In the genomic region with DNA sequence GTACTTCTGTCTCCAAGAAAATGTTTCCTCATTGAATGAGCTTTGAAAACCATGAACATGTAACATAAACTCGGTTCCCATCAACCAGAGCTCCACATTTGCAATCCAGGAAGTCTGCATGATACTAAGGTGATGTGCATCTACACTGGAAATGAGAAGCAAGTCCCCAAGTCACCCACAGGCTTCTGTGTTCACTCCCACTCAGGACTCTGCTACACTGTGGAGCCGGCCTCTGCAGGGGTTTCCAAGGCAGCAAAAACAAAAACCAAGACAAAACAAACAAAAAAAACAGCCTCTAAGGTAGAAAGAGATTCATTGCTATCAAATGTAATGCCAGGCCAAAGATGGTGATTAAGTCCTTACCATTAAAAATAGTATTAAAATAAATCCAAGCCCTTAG, we compare ENCODE assay signal across 21 cellular contexts.
A peak's percentile ranks its signal among the peaks of the same experiment; 100 is the strongest.
DNase-seq lines count a peak whose midpoint lies in the region; ATAC-seq and TF ChIP-seq lines count a peak whose summit lies in the region.
"Had no signal": no experiment of that assay in that cellular context is flagged by ENCODE, and none has a peak within 500 bp of the region (broad histone marks: within the 10 kb centered on the region; RNA-seq: fewer than 3 reads in every experiment).

No MANE protein-coding gene starts in this region.

- TF ChIP-seq POLR2A in body of pancreas (IDR thresholded peaks at IDR 0.05) = no peak

- no peaks in the 10 kb centered on the region for H3K9me3 ChIP-seq in CD4-positive, alpha-beta T cell (ENCODE audit: control insufficient read depth, low read length)
- H3K9me3 ChIP-seq in body of pancreas = no peaks in the 10 kb centered on the region
- H3K9me3 ChIP-seq: adrenal gland, neutrophil had no signal

- 27 to 49% methylated on average over 2 of the region's 2 CpGs for WGBS in body of pancreas, 2 donors

- no peaks in the 10 kb centered on the region for H3K27me3 Mint-ChIP-seq in CD4-positive, alpha-beta T cell

- no peaks in the 10 kb centered on the region for H3K36me3 Mint-ChIP-seq in CD4-positive, alpha-beta T cell (ENCODE audit: low read depth)
- H3K36me3 Mint-ChIP-seq: CD14-positive monocyte had no signal

- no peaks in the 10 kb centered on the region for H3K4me1 ChIP-seq in body of pancreas
- H3K4me1 ChIP-seq: adrenal gland, SJSA1 had no signal

- no peak overlapping the region for H3K4me3 ChIP-seq in body of pancreas
- H3K4me3 ChIP-seq: adrenal gland, cardiac muscle cell, SJSA1 had no signal

- no peaks in the 10 kb centered on the region for H3K4me1 Mint-ChIP-seq in CD4-positive, alpha-beta T cell (ENCODE audit: low read depth)
- H3K4me1 Mint-ChIP-seq: CD14-positive monocyte had no signal

- H3K27me3 ChIP-seq in CD4-positive, alpha-beta T cell (ENCODE audit: control insufficient read depth, insufficient read depth, low read length) = no peaks in the 10 kb centered on the region
- no peaks in the 10 kb centered on the region for H3K27me3 ChIP-seq in body of pancreas
- H3K27me3 ChIP-seq: adrenal gland, cardiac muscle cell, neutrophil, SJSA1 had no signal

- H3K27ac Mint-ChIP-seq in CD4-positive, alpha-beta T cell = no peak overlapping the region

- no peak overlapping the region for H3K27ac ChIP-seq in CD4-positive, alpha-beta T cell (ENCODE audit: low read depth, low read length)
- H3K27ac ChIP-seq in body of pancreas = no peak overlapping the region
- H3K27ac ChIP-seq: adrenal gland, cardiac muscle cell, epithelial cell of prostate, neutrophil, SJSA1 had no signal

- no peak overlapping the region for H3K4me3 Mint-ChIP-seq in CD4-positive, alpha-beta T cell
- H3K4me3 Mint-ChIP-seq: CD14-positive monocyte had no signal

- CTCF ChIA-PET in CD4-positive, alpha-beta T cell (lab: Charles Lee) = no interaction called here

- no peak for TF ChIP-seq CTCF in CD4-positive, alpha-beta T cell (IDR thresholded peaks at IDR 0.05)
- no peak for TF ChIP-seq CTCF in body of pancreas (IDR thresholded peaks at IDR 0.05)

- no peaks in the 10 kb centered on the region for H3K36me3 ChIP-seq in body of pancreas (replicated peaks in 1 of 2; ENCODE audit: insufficient read depth in 1 of 2, low read depth in 2 of 2)
- H3K36me3 ChIP-seq: adrenal gland, cardiac muscle cell, neutrophil, SJSA1 had no signal

- DNase-seq in activated CD4-positive, alpha-beta T cell treated with anti-CD3 and anti-CD28 coated beads for 48 hours = peak; percentile 11
- no peak for DNase-seq in activated CD4-positive, alpha-beta T cell treated with anti-CD3 and anti-CD28 coated beads, Interleukin-2, amount 50 U/mL, for 4 hours
- DNase-seq in CD4-positive, alpha-beta T cell = no peak
- peak; percentile 3 for DNase-seq in NCI-H69 (lab: John Stamatoyannopoulos, UW)
- DNase-seq in body of pancreas = no peak
- no peak for DNase-seq in NCI-H1694 (lab: John Stamatoyannopoulos, UW)
- no peak for DNase-seq in RKO (ENCODE audit: low spot score)
- DNase-seq: ACHN; activated CD4-positive, CD25-positive, alpha-beta regulatory T cell; EL; left cardiac atrium; midbrain; NCI-H187 treated with DMSO at 0.1 percent for 48 hours; NCI-H524 treated with DMSO at 0.1 percent for 48 hours had no signal

- POLR2A ChIA-PET in CD4-positive, alpha-beta T cell (lab: Charles Lee) = no interaction called here

- intact Hi-C loops in CD4-positive, alpha-beta T cell (cut with DNase I, micrococcal nuclease) = no loop called here
- intact Hi-C loops in body of pancreas (cut with DNase I) = no loop called here

- H3K9me3 Mint-ChIP-seq in CD4-positive, alpha-beta T cell = peaks cover 6% of the 10 kb centered on the region

- ATAC-seq in CD4-positive, alpha-beta T cell (ENCODE audit: poor library complexity) = peak; percentile 49
- ATAC-seq in body of pancreas = peak; percentile 59
- no peak for ATAC-seq in GM21528 (IDR thresholded peaks at IDR 0.05; ENCODE audit: low FRiP score, unreplicated experiment)
- ATAC-seq: left cardiac atrium had no signal

Comparison
In these comparisons a context has a peak if more than half of its experiments do, and no peak if none do; other contexts are left out.
1. DNase-seq: peak in activated CD4-positive, alpha-beta T cell treated with anti-CD3 and anti-CD28 coated beads for 48 hours (single experiment) and NCI-H69 (single experiment); none in activated CD4-positive, alpha-beta T cell treated with anti-CD3 and anti-CD28 coated beads, Interleukin-2, amount 50 U/mL, for 4 hours (0 of 2), CD4-positive, alpha-beta T cell (0 of 10), body of pancreas (0 of 4), NCI-H1694 (single experiment) and RKO (single experiment).